In genomic region chr5:9699681-9700080, GRCh38 we compare ENCODE assay signal across 23 cellular contexts.
A peak's percentile ranks its signal among the peaks of the same experiment; 100 is the strongest.
DNase-seq lines count a peak whose midpoint lies in the region; ATAC-seq and TF ChIP-seq lines count a peak whose summit lies in the region.
"Had no signal": no experiment of that assay in that cellular context is flagged by ENCODE, and none has a peak within 500 bp of the region (broad histone marks: within the 10 kb centered on the region; RNA-seq: fewer than 3 reads in every experiment).

No MANE protein-coding gene starts in this region.

- TF ChIP-seq CTCF in smooth muscle cell (IDR thresholded peaks at IDR 0.05; ENCODE audit: borderline replicate concordance, insufficient read depth, poor library complexity, severe bottlenecking): no peak

- H4K20me1 ChIP-seq in smooth muscle cell (ENCODE audit: low read depth): no peaks in the 10 kb centered on the region

- H3K4me3 Mint-ChIP-seq in stimulated activated naive CD8-positive, alpha-beta T cell treated with anti-CD3 and anti-CD28 coated beads, Interleukin-15, amount 100 ng/mL, for 72 hours: no peak overlapping the region
- H3K4me3 Mint-ChIP-seq: CD4-positive, CD25-positive, alpha-beta regulatory T cell had no signal

- H2AFZ ChIP-seq in smooth muscle cell (ENCODE audit: low read depth): no peak overlapping the region
- H2AFZ ChIP-seq: PC-9 had no signal

- peaks cover 0 to 18% of the 10 kb centered on the region in 2 donors for H3K9me3 Mint-ChIP-seq in stimulated activated naive CD8-positive, alpha-beta T cell treated with anti-CD3 and anti-CD28 coated beads, Interleukin-15, amount 100 ng/mL, for 72 hours

- H3F3A ChIP-seq in smooth muscle cell (ENCODE audit: low read depth): no peaks in the 10 kb centered on the region

- peak; percentile 67 for DNase-seq in EL
- peak; percentile 7 for DNase-seq in amniotic stem cell (lab: John Stamatoyannopoulos, UW)
- peak; percentile 27 for DNase-seq in fibroblast of peridontal ligament (ENCODE audit: extremely low read depth)
- no peak for DNase-seq in smooth muscle cell (lab: John Stamatoyannopoulos, UW; ENCODE audit: unreplicated experiment)
- no peak for DNase-seq in NCI-H510A (lab: John Stamatoyannopoulos, UW)
- DNase-seq in stimulated activated naive CD8-positive, alpha-beta T cell treated with anti-CD3 and anti-CD28 coated beads, Interleukin-15, amount 100 ng/mL, for 72 hours: no peak
- DNase-seq: CD4-positive, CD25-positive, alpha-beta regulatory T cell; DMS79 treated with DMSO at 0.1 percent for 48 hours; GOT3; HCEC 1CT; NCI-H1105; NCI-H146; NCI-H2029; NCI-H2227 treated with DMSO at 0.1 percent for 48 hours; NCI-H510A treated with DMSO at 0.1 percent for 48 hours; NCI-H748 treated with DMSO at 0.1 percent for 48 hours; PC-9; RPMI8226; SHP77 treated with DMSO at 0.1 percent for 48 hours had no signal

- no peak overlapping the region for H3K4me3 ChIP-seq in smooth muscle cell
- H3K4me3 ChIP-seq: A549, PC-9 had no signal

- H3K9ac ChIP-seq in smooth muscle cell (ENCODE audit: low read depth): no peak overlapping the region
- H3K9ac ChIP-seq: KMS-11 had no signal

- H3K4me1 ChIP-seq in smooth muscle cell (ENCODE audit: low read depth): peaks cover 13% of the 10 kb centered on the region
- H3K4me1 ChIP-seq: A549 had no signal

- no peaks in the 10 kb centered on the region for H3K9me3 ChIP-seq in smooth muscle cell (replicated peaks; ENCODE audit: low read depth)
- H3K9me3 ChIP-seq: A549 had no signal

- no peaks in the 10 kb centered on the region for H3K4me1 Mint-ChIP-seq in stimulated activated naive CD8-positive, alpha-beta T cell treated with anti-CD3 and anti-CD28 coated beads, Interleukin-15, amount 100 ng/mL, for 72 hours
- H3K4me1 Mint-ChIP-seq: CD4-positive, CD25-positive, alpha-beta regulatory T cell had no signal

- H3K4me2 ChIP-seq in smooth muscle cell: peak overlapping the region; percentile 71
- H3K4me2 ChIP-seq: A549, KMS-11, PC-9 had no signal

- no peaks in the 10 kb centered on the region for H3K27me3 ChIP-seq in smooth muscle cell (ENCODE audit: low read depth)

- H3K36me3 ChIP-seq in smooth muscle cell (ENCODE audit: low read depth): no peaks in the 10 kb centered on the region

- no peak for ATAC-seq in GM19395 (IDR thresholded peaks at IDR 0.05; ENCODE audit: unreplicated experiment)
- ATAC-seq in stimulated activated naive CD8-positive, alpha-beta T cell treated with anti-CD3 and anti-CD28 coated beads, Interleukin-15, amount 100 ng/mL, for 72 hours: no peak
- ATAC-seq: A549, SK-N-SH treated with all-trans-retinoic acid at 6 μM for 48 hours had no signal

- no peaks in the 10 kb centered on the region for H3K27me3 Mint-ChIP-seq in stimulated activated naive CD8-positive, alpha-beta T cell treated with anti-CD3 and anti-CD28 coated beads, Interleukin-15, amount 100 ng/mL, for 72 hours
- H3K27me3 Mint-ChIP-seq: CD4-positive, CD25-positive, alpha-beta regulatory T cell had no signal

- peak overlapping the region; percentile 77 for H3K27ac ChIP-seq in smooth muscle cell (ENCODE audit: low read depth)
- H3K27ac ChIP-seq: A549, KMS-11, PC-9 had no signal

- WGBS in smooth muscle cell (ENCODE audit: low lambda C conversion rate): 6% methylated on average over 3 of the region's 3 CpGs

- no peaks in the 10 kb centered on the region for H3K79me2 ChIP-seq in smooth muscle cell (ENCODE audit: low read depth)

- no peak overlapping the region for H3K27ac Mint-ChIP-seq in stimulated activated naive CD8-positive, alpha-beta T cell treated with anti-CD3 and anti-CD28 coated beads, Interleukin-15, amount 100 ng/mL, for 72 hours
- H3K27ac Mint-ChIP-seq: CD4-positive, CD25-positive, alpha-beta regulatory T cell had no signal

Comparison
In these comparisons a context has a peak if more than half of its experiments do, and no peak if none do; other contexts are left out.
1. DNase-seq: peak in EL (single experiment), amniotic stem cell (single experiment) and fibroblast of peridontal ligament (single experiment); none in smooth muscle cell (single experiment), NCI-H510A (single experiment) and stimulated activated naive CD8-positive, alpha-beta T cell treated with anti-CD3 and anti-CD28 coated beads, Interleukin-15, amount 100 ng/mL, for 72 hours (0 of 2).